Comparison of ENCODE assay signal across 8 cellular contexts in genomic region chr1:51729156-51729823, GRCh38.
A peak's percentile ranks its signal among the peaks of the same experiment; 100 is the strongest.
DNase-seq lines count a peak whose midpoint lies in the region; ATAC-seq and TF ChIP-seq lines count a peak whose summit lies in the region.

No MANE protein-coding gene starts in this region.

- peak; percentile 96 for ATAC-seq in foreskin keratinocyte

- 0 to 2% (median 1%) methylated on average over 20 to 53 of the region's 53 CpGs for WGBS in stomach, 5 donors

- H3K27ac ChIP-seq in foreskin keratinocyte = peak overlapping the region; percentile 10
- peak overlapping the region; percentile 70 to 88 (median 87) for H3K27ac ChIP-seq in stomach

- peaks cover 9% of the 10 kb centered on the region for H3K4me1 ChIP-seq in foreskin keratinocyte
- peaks cover 17% of the 10 kb centered on the region for H3K4me1 ChIP-seq in neuron (ENCODE audit: insufficient read depth, low read length)
- H3K4me1 ChIP-seq in stomach = peaks cover 39 to 62% (median 50%) of the 10 kb centered on the region in 4 donors

- H3K36me3 ChIP-seq in neuron (ENCODE audit: insufficient read depth, low read length) (no peaks in the 10 kb centered on the region), stomach (no peaks in the 10 kb centered on the region)

- peak overlapping the region; percentile 95 for H2AFZ ChIP-seq in neuron (ENCODE audit: low read depth, low read length)

- TF ChIP-seq CTCF in foreskin keratinocyte (conservative IDR thresholded peaks at IDR 0.05) (no peak), stomach (IDR thresholded peaks at IDR 0.05) (no peak)

- H3K4me3 ChIP-seq in neuron (ENCODE audit: low read length) = peak overlapping the region; percentile 92
- H3K4me3 ChIP-seq in stomach = peak overlapping the region; percentile 57 to 86 (median 66)

- DNase-seq in ELF-1 (ENCODE audit: low read depth, low spot score) (peak; percentile 93), H4 (ENCODE audit: low spot score) (peak; percentile 97), LoVo (ENCODE audit: low spot score) (peak; percentile 95), RPMI8226 (peak; percentile 100), foreskin keratinocyte (peak; percentile 74 to 85), stomach (peak; percentile 96)
- DNase-seq in activated effector memory CD4-positive, alpha-beta T cell treated with anti-CD3 and anti-CD28 coated beads, Interleukin-2, amount 50 U/mL, for 16 hours = peak; percentile 97

- H3K9me3 ChIP-seq in neuron (ENCODE audit: low read length) (no peaks in the 10 kb centered on the region), stomach (no peaks in the 10 kb centered on the region)

- H3K27me3 ChIP-seq in foreskin keratinocyte (no peaks in the 10 kb centered on the region), neuron (ENCODE audit: insufficient read depth, low read length) (no peaks in the 10 kb centered on the region), stomach (no peaks in the 10 kb centered on the region)

- no peak for TF ChIP-seq EP300 in stomach (IDR thresholded peaks at IDR 0.05)

- intact Hi-C loops in stomach (cut with DNase I; ENCODE audit: low total_unique reads) = no loop called here

- TF ChIP-seq POLR2A in stomach (IDR thresholded peaks at IDR 0.05) = no peak

Comparison
In these comparisons a context has a peak if more than half of its experiments do, and no peak if none do; other contexts are left out.
1. Peak in every context shown above with its lines: DNase-seq, ATAC-seq, H3K4me3 ChIP-seq and H3K27ac ChIP-seq.